7 cellular contexts compared by ENCODE assay signal in genomic region chr2:31373127-31373526, GRCh38. TPM values are rescaled to one million over a fixed set of nuclear protein-coding genes. Genes with fewer than 3 reads are reported as not detected.
"Had no signal": no experiment of that assay in that cellular context is flagged by ENCODE, and none has a peak within 500 bp of the region (broad histone marks: within the 10 kb centered on the region; RNA-seq: fewer than 3 reads in every experiment).

No MANE protein-coding gene starts in this region.

- H3K36me3 Mint-ChIP-seq: IgD-negative memory B cell had no signal

- H3K4me2 ChIP-seq: KMS-11 had no signal

- H3K27ac Mint-ChIP-seq: IgD-negative memory B cell had no signal

- FAIRE-seq: HTR-8/SVneo had no signal

- DNase-seq: IMR-90, KBM-7, KG1 had no signal

- H3K9ac ChIP-seq: KMS-11 had no signal

- H3K27ac ChIP-seq: HL-60, KMS-11 had no signal

- H3K4me3 Mint-ChIP-seq: IgD-negative memory B cell had no signal

RNA-seq across cellular contexts. Expression of gene XDH, which starts 41.4 kb away (rescaled TPM):
- polyA plus RNA-seq: IgD-negative memory B cell had no signal
